Comparison of ENCODE assay signal across 1 cellular context in genomic region chr16:29793153-29793552, GRCh38.
TF ChIP-seq lines count a peak whose summit lies in the region.

No MANE protein-coding gene starts in this region.

TF ChIP-seq in GM12878, 131 proteins besides CTCF, POLR2A, EP300 and RAD21:
- 0 out of 2 replicates have a peak, but pooled peaks have one; percentile 42 for TF ChIP-seq MLLT1 (IDR thresholded peaks at IDR 0.05)
TF ChIP-seq in GM12878: peak in this region for 1; not testable (repeated sequence) for 130.
